Comparison of ENCODE assay signal across 10 cellular contexts in genomic region chr14:23538785-23539184, GRCh38. TPM values are rescaled to one million over a fixed set of nuclear protein-coding genes. Genes with fewer than 3 reads are reported as not detected.
A peak's percentile ranks its signal among the peaks of the same experiment; 100 is the strongest.
DNase-seq lines count a peak whose midpoint lies in the region; ATAC-seq, FAIRE-seq and TF ChIP-seq lines count a peak whose summit lies in the region.
"Had no signal": no experiment of that assay in that cellular context is flagged by ENCODE, and none has a peak within 500 bp of the region (broad histone marks: within the 10 kb centered on the region; RNA-seq: fewer than 3 reads in every experiment).

No MANE protein-coding gene starts in this region.

- H3K18ac ChIP-seq in trophoblast cell (ENCODE audit: low read length): no peak overlapping the region

- H4K12ac ChIP-seq in trophoblast cell (ENCODE audit: low read depth, low read length): no peak overlapping the region

- no peak overlapping the region for H3K4ac ChIP-seq in trophoblast cell (ENCODE audit: low read depth, low read length)

- H2BK5ac ChIP-seq in trophoblast cell (ENCODE audit: low read depth, low read length, poor library complexity): no peak overlapping the region

- H3K79me1 ChIP-seq in trophoblast cell (ENCODE audit: low read length): no peaks in the 10 kb centered on the region

- H2AK5ac ChIP-seq in trophoblast cell (ENCODE audit: low read length): no peak overlapping the region

- H3K9me3 ChIP-seq in K562 (replicated peaks; ENCODE audit: control insufficient read depth, insufficient read depth, low read depth, low read length) (no peaks in the 10 kb centered on the region), iPS-20b (ENCODE audit: insufficient read depth, low read depth, low read length) (no peaks in the 10 kb centered on the region), trophoblast cell (ENCODE audit: insufficient read depth, low read depth, low read length) (no peaks in the 10 kb centered on the region)
- H3K9me3 ChIP-seq in CD4-positive, alpha-beta memory T cell (ENCODE audit: control insufficient read depth in 1 of 2, low read length in 2 of 2): no peaks in the 10 kb centered on the region

- in situ Hi-C loops in K562 (cut with MboI): no loop called here

- H3K4me2 ChIP-seq in K562 (ENCODE audit: insufficient read depth, low read length) (no peak overlapping the region), trophoblast cell (ENCODE audit: low read length) (no peak overlapping the region)

- no peak for FAIRE-seq in K562 (lab: Jason Lieb, UNC)
- FAIRE-seq: TTC549 had no signal

- TF ChIP-seq RAD21 in K562 (CRISPR knock-in tag; conservative IDR thresholded peaks at IDR 0.05 in 1 of 2, IDR thresholded peaks at IDR 0.05 in 1 of 2): no peak

- TF ChIP-seq CTCF in AG10803 (conservative IDR thresholded peaks at IDR 0.05; ENCODE audit: low read length) (no peak), K562 (IDR thresholded peaks at IDR 0.05 in 2 of 3, conservative IDR thresholded peaks at IDR 0.05 in 1 of 3; ENCODE audit: insufficient read depth in 2 of 3, low read depth in 1 of 3, low read length in 3 of 3) (no peak)

- H3K27me3 ChIP-seq in K562 (ENCODE audit: control insufficient read depth in 2 of 2, insufficient read depth in 2 of 2, low read length in 2 of 2): peaks cover 0 to 5% of the 10 kb centered on the region in 2 experiments; a peak in 2 of 5 replicates
- no peaks in the 10 kb centered on the region for H3K27me3 ChIP-seq in iPS-20b (ENCODE audit: insufficient read depth, low read length)
- H3K27me3 ChIP-seq in trophoblast cell (ENCODE audit: insufficient read depth, low read length): no peaks in the 10 kb centered on the region
- no peaks in the 10 kb centered on the region for H3K27me3 ChIP-seq in CD4-positive, alpha-beta memory T cell (ENCODE audit: insufficient read depth, low read length)

- POLR2A ChIA-PET in K562 (lab: Yijun Ruan, JAX): no interaction called here
- POLR2A ChIA-PET in CD4-positive, alpha-beta memory T cell (lab: Charles Lee; ENCODE audit: partially characterized antibody): no interaction called here

- no peak overlapping the region for H3K9ac ChIP-seq in K562 (ENCODE audit: insufficient read depth in 1 of 2, low read depth in 2 of 2, low read length in 2 of 2)
- peak overlapping the region; percentile 94 for H3K9ac ChIP-seq in iPS-20b (ENCODE audit: low read depth, low read length)
- H3K9ac ChIP-seq in trophoblast cell (ENCODE audit: low read length): no peak overlapping the region

- TF ChIP-seq POLR2A in K562 (conservative IDR thresholded peaks at IDR 0.05): no peak

- no peak overlapping the region for H3K27ac ChIP-seq in K562 (ENCODE audit: extremely low read depth, low read depth, low read length)
- peak overlapping the region; percentile 100 for H3K27ac ChIP-seq in iPS-20b (ENCODE audit: low read length)
- no peak overlapping the region for H3K27ac ChIP-seq in trophoblast cell (ENCODE audit: low read depth, low read length)
- no peak overlapping the region for H3K27ac ChIP-seq in CD4-positive, alpha-beta memory T cell (ENCODE audit: low read depth, low read length)
- H3K27ac ChIP-seq: C4-2B had no signal

- peak; percentile 16 for DNase-seq in AG10803 (ENCODE audit: low read depth)
- DNase-seq in NCI-H2029 treated with DMSO at 0.1 percent for 48 hours (lab: John Stamatoyannopoulos, UW): peak; percentile 94
- no peak for DNase-seq in K562 (ENCODE audit: extremely low read depth in 1 of 4, low spot score in 3 of 4)
- no peak for DNase-seq in trophoblast cell
- DNase-seq in activated naive CD8-positive, alpha-beta T cell treated with anti-CD3 and anti-CD28 coated beads, Interleukin-2, amount 50 U/mL, for 24 hours: no peak
- DNase-seq in CD4-positive, alpha-beta memory T cell: no peak

- intact Hi-C loops in K562 (cut with micrococcal nuclease): no loop called here
- intact Hi-C loops in CD4-positive, alpha-beta memory T cell (cut with micrococcal nuclease): loop anchor here (1.0 kb wide), 1 partner anchor 60 kb away; no protein-coding TSS in a partner anchor

- H3K36me3 ChIP-seq in K562 (ENCODE audit: control insufficient read depth, insufficient read depth, low read length) (no peaks in the 10 kb centered on the region), iPS-20b (ENCODE audit: insufficient read depth, low read depth, low read length) (peaks cover 30% of the 10 kb centered on the region), trophoblast cell (ENCODE audit: control insufficient read depth in 1 of 2, insufficient read depth in 2 of 2, low read length in 2 of 2) (no peaks in the 10 kb centered on the region)
- no peaks in the 10 kb centered on the region for H3K36me3 ChIP-seq in CD4-positive, alpha-beta memory T cell (ENCODE audit: insufficient read depth, low read length)

- H3K79me2 ChIP-seq in K562 (ENCODE audit: control insufficient read depth, insufficient read depth, low read length): no peaks in the 10 kb centered on the region
- no peaks in the 10 kb centered on the region for H3K79me2 ChIP-seq in trophoblast cell (ENCODE audit: control insufficient read depth, insufficient read depth, low read length, poor library complexity)

- no peaks in the 10 kb centered on the region for H3K9me3 Mint-ChIP-seq in activated naive CD8-positive, alpha-beta T cell treated with anti-CD3 and anti-CD28 coated beads, Interleukin-2, amount 50 U/mL, for 24 hours
- no peaks in the 10 kb centered on the region for H3K9me3 Mint-ChIP-seq in CD4-positive, alpha-beta memory T cell

- no peak overlapping the region for H3K14ac ChIP-seq in trophoblast cell (ENCODE audit: low read length)

- no peaks in the 10 kb centered on the region for H3K36me3 Mint-ChIP-seq in activated naive CD8-positive, alpha-beta T cell treated with anti-CD3 and anti-CD28 coated beads, Interleukin-2, amount 50 U/mL, for 24 hours (ENCODE audit: low read depth)
- no peaks in the 10 kb centered on the region for H3K36me3 Mint-ChIP-seq in CD4-positive, alpha-beta memory T cell

- no peak overlapping the region for H2BK12ac ChIP-seq in trophoblast cell (ENCODE audit: low read length)

- no peak overlapping the region for H3K27ac Mint-ChIP-seq in activated naive CD8-positive, alpha-beta T cell treated with anti-CD3 and anti-CD28 coated beads, Interleukin-2, amount 50 U/mL, for 24 hours
- no peak overlapping the region for H3K27ac Mint-ChIP-seq in CD4-positive, alpha-beta memory T cell

- H4K8ac ChIP-seq in trophoblast cell (ENCODE audit: low read depth, low read length): no peak overlapping the region

- H4K20me1 ChIP-seq in K562 (replicated peaks; ENCODE audit: control insufficient read depth, insufficient read depth, low read length): no peaks in the 10 kb centered on the region

- BruUV-seq in K562 (replicated peaks; lab: Mats Ljungman, UMichigan): no TSS peak

- H3K4me1 Mint-ChIP-seq in activated naive CD8-positive, alpha-beta T cell treated with anti-CD3 and anti-CD28 coated beads, Interleukin-2, amount 50 U/mL, for 24 hours: no peaks in the 10 kb centered on the region
- peaks cover 0 to 6% (median under 1%) of the 10 kb centered on the region in 4 donors for H3K4me1 Mint-ChIP-seq in CD4-positive, alpha-beta memory T cell

- H2BK120ac ChIP-seq in trophoblast cell (ENCODE audit: insufficient read depth, low read length, poor library complexity): no peak overlapping the region

- H3K4me3 Mint-ChIP-seq in activated naive CD8-positive, alpha-beta T cell treated with anti-CD3 and anti-CD28 coated beads, Interleukin-2, amount 50 U/mL, for 24 hours: no peak overlapping the region
- no peak overlapping the region for H3K4me3 Mint-ChIP-seq in CD4-positive, alpha-beta memory T cell

- H3K9me1 ChIP-seq in K562 (ENCODE audit: control insufficient read depth, insufficient read depth, low read length): no peaks in the 10 kb centered on the region

- 3% methylated on average over 7 of the region's 7 CpGs for WGBS in K562 (ENCODE audit: insufficient coverage, low coverage, missing lambda C conversion rate)
- no CpG with 5 or more reads among the region's 7 CpGs for WGBS in trophoblast cell (ENCODE audit: extremely low coverage, insufficient coverage, insufficient read length)

- ATAC-seq in K562: 0 out of 3 replicates have a peak, but pooled peaks have one; percentile 18
- no peak for ATAC-seq in activated naive CD8-positive, alpha-beta T cell treated with anti-CD3 and anti-CD28 coated beads, Interleukin-2, amount 50 U/mL, for 24 hours
- ATAC-seq in HG02852 (IDR thresholded peaks at IDR 0.05; ENCODE audit: unreplicated experiment): no peak

- H3K27me3 Mint-ChIP-seq in activated naive CD8-positive, alpha-beta T cell treated with anti-CD3 and anti-CD28 coated beads, Interleukin-2, amount 50 U/mL, for 24 hours: peaks cover 4% of the 10 kb centered on the region
- H3K27me3 Mint-ChIP-seq in CD4-positive, alpha-beta memory T cell: peaks cover 0 to 3% of the 10 kb centered on the region in 2 donors

- no peak overlapping the region for H3K23ac ChIP-seq in trophoblast cell (ENCODE audit: low read length)

- no peak overlapping the region for H4K91ac ChIP-seq in trophoblast cell (ENCODE audit: low read depth, low read length)

- TF ChIP-seq EP300 in K562 (IDR thresholded peaks at IDR 0.05; ENCODE audit: low read length): no peak

- H3K4me3 ChIP-seq in AG10803 (ENCODE audit: low read length): no peak overlapping the region
- H3K4me3 ChIP-seq in K562: no peak overlapping the region
- peak overlapping the region; percentile 76 for H3K4me3 ChIP-seq in iPS-20b (ENCODE audit: low read length)
- no peak overlapping the region for H3K4me3 ChIP-seq in trophoblast cell (ENCODE audit: low read depth, low read length)
- no peak overlapping the region for H3K4me3 ChIP-seq in CD4-positive, alpha-beta memory T cell (ENCODE audit: low read length in 2 of 2)

- H3K4me1 ChIP-seq in K562 (replicated peaks in 1 of 2; ENCODE audit: control insufficient read depth in 2 of 2, insufficient read depth in 2 of 2, low read length in 2 of 2) (no peaks in the 10 kb centered on the region; a peak in 1 of 5 replicates), iPS-20b (ENCODE audit: insufficient read depth, low read length) (peaks cover 21% of the 10 kb centered on the region), trophoblast cell (ENCODE audit: control insufficient read depth in 1 of 2, insufficient read depth in 2 of 2, low read length in 2 of 2) (no peaks in the 10 kb centered on the region)
- no peaks in the 10 kb centered on the region for H3K4me1 ChIP-seq in CD4-positive, alpha-beta memory T cell (ENCODE audit: insufficient read depth, low read length)

- CTCF ChIA-PET in K562 (lab: Yijun Ruan, JAX; ENCODE audit: low intra/inter-chr PET ratio): interaction anchor here (2.3 kb wide), 1 partner anchor 60 kb away, joined by 9 read pairs; no protein-coding TSS in a partner anchor
- CTCF ChIA-PET in CD4-positive, alpha-beta memory T cell (lab: Charles Lee; ENCODE audit: partially characterized antibody): interaction anchor here (0.7 to 9.3 kb wide), 7 partner anchors 11 to 94 kb away, joined by 3 to 83 read pairs (median 4); no protein-coding TSS in a partner anchor

- H2AFZ ChIP-seq in K562 (ENCODE audit: low read depth, low read length) (no peak overlapping the region), trophoblast cell (ENCODE audit: insufficient read depth, low read length, poor library complexity) (no peak overlapping the region)

RNA-seq across cellular contexts. Expression of gene ZFHX2, which starts 12.8 kb away (rescaled TPM):
- total RNA-seq in K562 (2011; cell fraction: chromatin; rRNA removed; ENCODE audit: low replicate concordance): 0.76 and 1.5 TPM in 2 replicates
- total RNA-seq in K562 (2011; cell fraction: nucleolus; rRNA removed): 0.26 and 0.67 TPM in 2 replicates
- total RNA-seq in K562 (2011; cell fraction: nucleoplasm; rRNA removed): 0.15 and 0.23 TPM in 2 replicates
- total RNA-seq in K562 (2014; rRNA removed): 0.29 TPM in 1 of 2 replicates, not detected in the other
- total RNA-seq in K562 (2014; rRNA removed; fragmentation: Illumina TruSeq; extraction: Trizol): 0.10 and 0.11 TPM in 2 replicates
- total RNA-seq in K562 (2015; rRNA removed; fragmentation: Illumina TruSeq; extraction: Trizol): 0.11 TPM in 2 replicates
- 0.11 and 0.22 TPM in 2 replicates for total RNA-seq in K562 (2021)
- 0.06 and 0.16 TPM in 2 replicates for polyA plus RNA-seq in K562 (2011; rRNA removed)
- polyA plus RNA-seq in K562 (2011; cell fraction: cytosol; rRNA removed): under 0.01 and 0.04 TPM in 2 replicates
- polyA plus RNA-seq in K562 (2011; cell fraction: nucleus; rRNA removed): 0.20 and 0.50 TPM in 2 replicates
- polyA plus RNA-seq in K562 (2012): 0.06 and 0.07 TPM in 2 replicates
- 0.03 and 0.09 TPM in 2 replicates for polyA plus RNA-seq in K562 (2014; fragmentation: Illumina TruSeq; extraction: Trizol)
- polyA plus RNA-seq in K562 (2014; fragmentation: Nextera tagmentation; extraction: Ambion mirVana): not detected
- polyA plus RNA-seq in K562 (2014; rRNA removed): 0.01 TPM in 1 of 2 replicates, not detected in the other
- 0.15 and 0.18 TPM in 2 replicates for polyA minus RNA-seq in K562 (2011; rRNA and poly(A)+ RNA removed)
- not detected in 2 replicates for polyA minus RNA-seq in K562 (2011; cell fraction: cytosol; rRNA and poly(A)+ RNA removed)
- 0.22 and 0.54 TPM in 2 replicates for polyA minus RNA-seq in K562 (2011; cell fraction: nucleus; rRNA and poly(A)+ RNA removed)
- polyA plus RNA-seq in trophoblast cell (2013): 1.1 and 1.2 TPM in 2 replicates
- under 1 TPM; 0.35 to 0.36 TPM for total RNA-seq in CD4-positive, alpha-beta memory T cell
- not detected for polyA plus RNA-seq in CD4-positive, alpha-beta memory T cell

RNA-seq across cellular contexts. Expression of gene THTPA, which starts 17.3 kb away (rescaled TPM):
- 2.6 and 8.1 TPM in 2 replicates for total RNA-seq in K562 (2011; cell fraction: chromatin; rRNA removed; ENCODE audit: low replicate concordance)
- 5.2 and 7.1 TPM in 2 replicates for total RNA-seq in K562 (2011; cell fraction: nucleolus; rRNA removed)
- total RNA-seq in K562 (2011; cell fraction: nucleoplasm; rRNA removed): 5.2 and 5.4 TPM in 2 replicates
- 5.2 and 12.2 TPM in 2 replicates for total RNA-seq in K562 (2014; rRNA removed)
- total RNA-seq in K562 (2014; rRNA removed; fragmentation: Illumina TruSeq; extraction: Trizol): 2.2 and 2.4 TPM in 2 replicates
- total RNA-seq in K562 (2015; rRNA removed; fragmentation: Illumina TruSeq; extraction: Trizol): 3.8 and 4.2 TPM in 2 replicates
- 6.3 and 8.7 TPM in 2 replicates for total RNA-seq in K562 (2021)
- polyA plus RNA-seq in K562 (2011; rRNA removed): 2.2 and 3.8 TPM in 2 replicates
- 2.4 and 7.1 TPM in 2 replicates for polyA plus RNA-seq in K562 (2011; cell fraction: cytosol; rRNA removed)
- polyA plus RNA-seq in K562 (2011; cell fraction: nucleus; rRNA removed): 2.2 and 7.9 TPM in 2 replicates
- 5.6 and 7.4 TPM in 2 replicates for polyA plus RNA-seq in K562 (2012)
- polyA plus RNA-seq in K562 (2014; fragmentation: Illumina TruSeq; extraction: Trizol): 6.8 and 8.4 TPM in 2 replicates
- polyA plus RNA-seq in K562 (2014; fragmentation: Nextera tagmentation; extraction: Ambion mirVana): 1 to 10 TPM; 6.4 to 6.5 TPM
- polyA plus RNA-seq in K562 (2014; rRNA removed): 5.1 and 9.4 TPM in 2 replicates
- polyA minus RNA-seq in K562 (2011; rRNA and poly(A)+ RNA removed): 2.5 and 3.2 TPM in 2 replicates
- 2.7 and 2.9 TPM in 2 replicates for polyA minus RNA-seq in K562 (2011; cell fraction: cytosol; rRNA and poly(A)+ RNA removed)
- 2.4 and 2.8 TPM in 2 replicates for polyA minus RNA-seq in K562 (2011; cell fraction: nucleus; rRNA and poly(A)+ RNA removed)
- 2.4 and 2.5 TPM in 2 replicates for polyA plus RNA-seq in trophoblast cell (2013)
- total RNA-seq in CD4-positive, alpha-beta memory T cell: 10 to 100 TPM; 25.6 to 26.2 TPM
- polyA plus RNA-seq in CD4-positive, alpha-beta memory T cell: 10 to 100 TPM; 10.9 to 15.5 TPM

RNA-seq across cellular contexts. Expression of gene AP1G2, which starts 28.8 kb away (rescaled TPM):
- 396 and 1,008 TPM in 2 replicates for total RNA-seq in K562 (2011; cell fraction: chromatin; rRNA removed; ENCODE audit: low replicate concordance)
- total RNA-seq in K562 (2011; cell fraction: nucleolus; rRNA removed): 461 and 463 TPM in 2 replicates
- total RNA-seq in K562 (2011; cell fraction: nucleoplasm; rRNA removed): 346 and 364 TPM in 2 replicates
- total RNA-seq in K562 (2014; rRNA removed): 19.1 and 25.8 TPM in 2 replicates
- total RNA-seq in K562 (2014; rRNA removed; fragmentation: Illumina TruSeq; extraction: Trizol): 12.2 and 19.8 TPM in 2 replicates
- total RNA-seq in K562 (2015; rRNA removed; fragmentation: Illumina TruSeq; extraction: Trizol): 27.7 and 31.9 TPM in 2 replicates
- total RNA-seq in K562 (2021): 51.9 and 58.1 TPM in 2 replicates
- 65.3 and 135 TPM in 2 replicates for polyA plus RNA-seq in K562 (2011; rRNA removed)
- polyA plus RNA-seq in K562 (2011; cell fraction: cytosol; rRNA removed): 61.3 and 70.5 TPM in 2 replicates
- polyA plus RNA-seq in K562 (2011; cell fraction: nucleus; rRNA removed): 934 and 1,029 TPM in 2 replicates
- polyA plus RNA-seq in K562 (2012): 53.3 and 105 TPM in 2 replicates
- 41.3 and 56.2 TPM in 2 replicates for polyA plus RNA-seq in K562 (2014; fragmentation: Illumina TruSeq; extraction: Trizol)
- 10 to 100 TPM; 22.9 to 33.3 TPM for polyA plus RNA-seq in K562 (2014; fragmentation: Nextera tagmentation; extraction: Ambion mirVana)
- polyA plus RNA-seq in K562 (2014; rRNA removed): 73.4 and 83.5 TPM in 2 replicates
- polyA minus RNA-seq in K562 (2011; rRNA and poly(A)+ RNA removed): 35.0 and 46.6 TPM in 2 replicates
- polyA minus RNA-seq in K562 (2011; cell fraction: cytosol; rRNA and poly(A)+ RNA removed): 23.4 and 34.6 TPM in 2 replicates
- polyA minus RNA-seq in K562 (2011; cell fraction: nucleus; rRNA and poly(A)+ RNA removed): 142 and 191 TPM in 2 replicates
- 91.9 and 92.6 TPM in 2 replicates for polyA plus RNA-seq in trophoblast cell (2013)
- total RNA-seq in CD4-positive, alpha-beta memory T cell: 100 to 1,000 TPM; 492 to 498 TPM
- polyA plus RNA-seq in CD4-positive, alpha-beta memory T cell: 100 to 1,000 TPM in 1 of 2 donors, 10 to 100 TPM in 1; 65.7 to 108 TPM

RNA-seq across cellular contexts. Expression of gene JPH4, which starts 39.8 kb away (rescaled TPM):
- total RNA-seq in K562 (2011; cell fraction: chromatin; rRNA removed; ENCODE audit: low replicate concordance): not detected in 2 replicates
- not detected in 2 replicates for total RNA-seq in K562 (2011; cell fraction: nucleolus; rRNA removed)
- 0.23 TPM in 1 of 2 replicates, not detected in the other for total RNA-seq in K562 (2011; cell fraction: nucleoplasm; rRNA removed)
- total RNA-seq in K562 (2014; rRNA removed) (0.04 TPM in 1 of 2 replicates, not detected in the other), K562 (2014; rRNA removed; fragmentation: Illumina TruSeq; extraction: Trizol) (not detected in 2 replicates), K562 (2015; rRNA removed; fragmentation: Illumina TruSeq; extraction: Trizol) (0.04 TPM in 1 of 2 replicates, not detected in the other), K562 (2021) (0.13 TPM in 2 replicates)
- polyA plus RNA-seq in K562 (2011; rRNA removed) (not detected in 2 replicates), K562 (2014; fragmentation: Illumina TruSeq; extraction: Trizol) (0.04 and 0.07 TPM in 2 replicates), K562 (2014; fragmentation: Nextera tagmentation; extraction: Ambion mirVana) (under 1 TPM in 1 of 2 experiments, not detected in 1; 0.06 TPM), K562 (2014; rRNA removed) (0.07 TPM in 1 of 2 replicates, not detected in the other)
- 0.01 TPM in 1 of 2 replicates, not detected in the other for polyA plus RNA-seq in K562 (2011; cell fraction: cytosol; rRNA removed)
- polyA plus RNA-seq in K562 (2011; cell fraction: nucleus; rRNA removed): 0.07 TPM in 1 of 2 replicates, not detected in the other
- polyA plus RNA-seq in K562 (2012): 0.12 and 0.24 TPM in 2 replicates
- polyA minus RNA-seq in K562 (2011; rRNA and poly(A)+ RNA removed): not detected in 2 replicates
- not detected in 2 replicates for polyA minus RNA-seq in K562 (2011; cell fraction: cytosol; rRNA and poly(A)+ RNA removed)
- not detected in 2 replicates for polyA minus RNA-seq in K562 (2011; cell fraction: nucleus; rRNA and poly(A)+ RNA removed)
- 0.03 TPM in 1 of 2 replicates, not detected in the other for polyA plus RNA-seq in trophoblast cell (2013)
- not detected for total RNA-seq in CD4-positive, alpha-beta memory T cell
- under 1 TPM in 1 of 2 donors, not detected in 1; 0.08 TPM for polyA plus RNA-seq in CD4-positive, alpha-beta memory T cell

Comparison
In these comparisons a context has a peak if more than half of its experiments do, and no peak if none do; other contexts are left out.
1. DNase-seq: peak in AG10803 (single experiment) and NCI-H2029 treated with DMSO at 0.1 percent for 48 hours (single experiment); none in K562 (0 of 4), trophoblast cell (0 of 2), activated naive CD8-positive, alpha-beta T cell treated with anti-CD3 and anti-CD28 coated beads, Interleukin-2, amount 50 U/mL, for 24 hours (single experiment) and CD4-positive, alpha-beta memory T cell (0 of 5).